ENCODE assay signal across 25 cellular contexts in the genomic region with DNA sequence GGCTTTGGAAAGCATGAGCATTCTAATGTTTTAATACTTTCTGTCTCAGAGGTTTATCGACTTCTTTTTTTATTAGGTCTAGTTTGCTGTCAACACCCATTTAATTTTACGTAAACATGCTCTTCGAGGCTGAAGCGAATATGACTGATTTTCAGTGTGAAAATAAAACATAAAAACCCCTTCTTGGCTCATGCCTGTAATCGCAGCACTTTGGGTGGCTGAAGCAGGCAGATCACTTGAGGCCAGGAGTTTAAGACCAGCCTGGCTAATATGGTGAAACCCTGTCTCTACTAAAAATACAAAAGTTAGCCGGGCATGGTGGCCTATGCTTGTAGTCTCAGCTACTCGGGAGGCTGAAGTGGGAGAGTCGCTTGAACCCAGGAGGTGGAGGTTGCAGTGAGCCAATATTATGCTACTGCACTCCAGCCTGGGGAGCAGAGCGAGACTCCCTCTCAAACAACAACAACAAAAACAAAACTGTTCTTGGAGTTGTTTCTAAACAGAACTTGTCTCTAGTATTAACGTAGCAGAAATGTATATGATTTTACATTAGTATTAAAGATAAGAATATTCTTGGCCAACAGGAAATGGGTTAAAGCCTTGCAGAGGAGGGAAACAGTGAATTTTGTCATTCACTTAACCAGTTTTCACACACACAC. TPM values are rescaled to one million over a fixed set of nuclear protein-coding genes. Genes with fewer than 3 reads are reported as not detected.
DNase-seq lines count a peak whose midpoint lies in the region; ATAC-seq, FAIRE-seq and TF ChIP-seq lines count a peak whose summit lies in the region.
"Had no signal": no experiment of that assay in that cellular context is flagged by ENCODE, and none has a peak within 500 bp of the region (broad histone marks: within the 10 kb centered on the region; RNA-seq: fewer than 3 reads in every experiment).

No MANE protein-coding gene starts in this region.

- no peak overlapping the region for H3K9ac ChIP-seq in muscle layer of colon (ENCODE audit: low read length)

- no peak overlapping the region for H3K4me3 ChIP-seq in RWPE2 (ENCODE audit: severe bottlenecking)
- H3K4me3 ChIP-seq in muscle layer of colon (ENCODE audit: low read depth in 1 of 2, low read length in 2 of 2) = no peak overlapping the region
- H3K4me3 ChIP-seq: colonic mucosa had no signal

- peak overlapping the region; percentile 85 for H3K27ac ChIP-seq in RWPE2 (ENCODE audit: poor library complexity, severe bottlenecking)
- peak overlapping the region; percentile 86 for H3K27ac ChIP-seq in muscle layer of colon (ENCODE audit: low read depth, low read length)
- H3K27ac ChIP-seq: colonic mucosa had no signal

- no peak overlapping the region for H3K4me3 Mint-ChIP-seq in type B pancreatic cell

- H3K27me3 ChIP-seq in RWPE2 (ENCODE audit: insufficient read depth, poor library complexity, severe bottlenecking) (no peaks in the 10 kb centered on the region), muscle layer of colon (ENCODE audit: control insufficient read depth in 1 of 2, insufficient read depth in 2 of 2, low read length in 2 of 2) (no peaks in the 10 kb centered on the region)
- H3K27me3 ChIP-seq: colonic mucosa had no signal

- H3K27me3 Mint-ChIP-seq in type B pancreatic cell = no peaks in the 10 kb centered on the region

- peak; percentile 76 for FAIRE-seq in endometrium (lab: Jason Lieb, UNC)
- FAIRE-seq: keratinocyte had no signal

- peaks cover 12% of the 10 kb centered on the region for H3K36me3 Mint-ChIP-seq in type B pancreatic cell

- DNase-seq in RWPE2 (ENCODE audit: low spot score) = no peak
- no peak for DNase-seq in type B pancreatic cell (ENCODE audit: extremely low spot score, unreplicated experiment)
- no peak for DNase-seq in amniotic stem cell (lab: John Stamatoyannopoulos, UW)
- no peak for DNase-seq in DMS114 treated with DMSO at 0.1 percent for 48 hours (lab: John Stamatoyannopoulos, UW; ENCODE audit: unreplicated experiment)
- DNase-seq: activated CD4-positive, alpha-beta T cell treated with anti-CD3 and anti-CD28 coated beads for 1 hour; activated effector memory CD4-positive, alpha-beta T cell treated with anti-CD3 and anti-CD28 coated beads, Interleukin-2, amount 50 U/mL, for 16 hours; amygdala; colonic mucosa; GF-D8; head of caudate nucleus; Karpas-422; NCI-H1105 treated with DMSO at 0.1 percent for 48 hours; NCI-H2107; NCI-H526; SHP77 treated with DMSO at 0.1 percent for 48 hours; stimulated activated CD4-positive, alpha-beta T cell treated with anti-CD3 and anti-CD28 coated beads, Interleukin-4, amount 100 ng/mL, for 1 hour had no signal

- H3K4me1 ChIP-seq in RWPE2 (ENCODE audit: insufficient read depth, poor library complexity, severe bottlenecking) (peaks cover 20% of the 10 kb centered on the region), muscle layer of colon (ENCODE audit: insufficient read depth, low read length) (peaks cover 22% of the 10 kb centered on the region)
- H3K4me1 ChIP-seq: colonic mucosa had no signal

- ATAC-seq in RWPE2 (ENCODE audit: low read depth) (no peak), HG03095 (IDR thresholded peaks at IDR 0.05; ENCODE audit: unreplicated experiment) (no peak)

- no peak for TF ChIP-seq CTCF in RWPE2 (IDR thresholded peaks at IDR 0.05; ENCODE audit: poor library complexity, severe bottlenecking)
- no peak for TF ChIP-seq CTCF in type B pancreatic cell (conservative IDR thresholded peaks at IDR 0.05)

- peaks cover 19% of the 10 kb centered on the region for H3K9me3 Mint-ChIP-seq in type B pancreatic cell

- peak overlapping the region; percentile 93 for H3K27ac Mint-ChIP-seq in type B pancreatic cell

- H3K9me3 ChIP-seq in RWPE2 (ENCODE audit: severe bottlenecking) (no peaks in the 10 kb centered on the region), muscle layer of colon (ENCODE audit: low read length) (no peaks in the 10 kb centered on the region)
- H3K9me3 ChIP-seq: colonic mucosa had no signal

- H3K36me3 ChIP-seq in RWPE2 (ENCODE audit: low read depth) (no peaks in the 10 kb centered on the region), muscle layer of colon (ENCODE audit: insufficient read depth, low read length) (no peaks in the 10 kb centered on the region)
- H3K36me3 ChIP-seq: colonic mucosa had no signal

- H3K4me1 Mint-ChIP-seq in type B pancreatic cell (ENCODE audit: unreplicated experiment) = peaks cover 13% of the 10 kb centered on the region

RNA-seq across cellular contexts. Expression of gene IGFL3, which starts 7.1 kb away (rescaled TPM):
- not detected in 2 replicates for total RNA-seq in type B pancreatic cell (ENCODE audit: low replicate concordance)
- total RNA-seq: colonic mucosa; mesenteric fat pad; osteoblast; skeletal muscle tissue; T-helper 2 cell treated with Interferon-gamma antibody and Interleukin-4, amounts not matched to agents 100 ng/mL and 5 ng/mL, for 36 hours; temporal lobe had no signal

RNA-seq across cellular contexts. Expression of gene IGFL2, which starts 16.4 kb away (rescaled TPM):
- 104 and 441 TPM in 2 replicates for total RNA-seq in type B pancreatic cell (ENCODE audit: low replicate concordance)
- total RNA-seq: mesenteric fat pad, osteoblast, skeletal muscle tissue, temporal lobe had no signal
